20 cellular contexts compared by ENCODE assay signal in the genomic region with DNA sequence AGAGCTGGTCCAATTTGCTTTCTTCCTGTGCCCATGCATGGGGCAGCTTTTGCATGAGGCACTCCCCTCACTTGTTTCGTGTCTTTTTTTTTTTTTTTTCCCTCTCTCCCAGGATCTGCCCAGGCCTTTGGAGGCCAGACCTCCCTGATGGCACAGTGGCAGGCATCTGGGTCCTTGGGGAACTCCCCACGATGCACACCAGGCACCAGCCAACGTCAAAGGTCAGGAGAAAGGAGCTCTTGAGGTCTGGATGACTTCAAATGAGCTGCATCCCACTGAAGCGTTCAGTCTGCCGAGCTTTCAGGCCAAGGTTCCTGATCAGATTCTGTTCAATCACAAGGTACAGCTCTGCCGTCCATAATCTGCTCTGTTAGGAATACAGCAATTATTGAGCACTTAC.
"Had no signal": no experiment of that assay in that cellular context is flagged by ENCODE, and none has a peak within 500 bp of the region (broad histone marks: within the 10 kb centered on the region; RNA-seq: fewer than 3 reads in every experiment).

No MANE protein-coding gene starts in this region.

- H3K27ac Mint-ChIP-seq: naive thymus-derived CD8-positive, alpha-beta T cell; neural progenitor cell; type B pancreatic cell had no signal

- H3K27ac ChIP-seq: heart right ventricle, neural progenitor cell, ovary, suprapubic skin, thyroid gland, uterus had no signal

- DNase-seq: effector memory CD4-positive, alpha-beta T cell; heart right ventricle; hypothalamus; kidney glomerular epithelial cell; mammary epithelial cell; mucosa of descending colon; naive thymus-derived CD8-positive, alpha-beta T cell; nucleus accumbens; ovary; right cardiac atrium; small intestine; stimulated activated CD4-positive, alpha-beta T cell treated with anti-CD3 and anti-CD28 coated beads, Interleukin-12 subunit alpha, Interleukin-12 subunit beta, amount 100 ng/mL, for 4 hours; stimulated activated naive CD8-positive, alpha-beta T cell treated with anti-CD3 and anti-CD28 coated beads, Interleukin-15, Interleukin-2, amounts not matched to agents 100 U/mL and 50 U/mL, for 24 hours; thyroid gland; uterus had no signal

- H3K9ac ChIP-seq: neural progenitor cell had no signal

- H3K36me3 Mint-ChIP-seq: naive thymus-derived CD8-positive, alpha-beta T cell; neural progenitor cell; type B pancreatic cell had no signal

- H3K4me1 ChIP-seq: neural progenitor cell, suprapubic skin, thyroid gland, uterus had no signal

- H3K4me3 Mint-ChIP-seq: naive thymus-derived CD8-positive, alpha-beta T cell; neural progenitor cell; type B pancreatic cell had no signal

- H3K27me3 ChIP-seq: neural progenitor cell, ovary, thyroid gland, uterus had no signal

- H3K9me3 ChIP-seq: mucosa of descending colon, suprapubic skin, thyroid gland, uterus had no signal

- ATAC-seq: esophagus mucosa; heart right ventricle; left lobe of liver; mucosa of descending colon; naive thymus-derived CD8-positive, alpha-beta T cell; right cardiac atrium; stimulated activated naive CD8-positive, alpha-beta T cell treated with anti-CD3 and anti-CD28 coated beads, Interleukin-15, Interleukin-2, amounts not matched to agents 100 U/mL and 50 U/mL, for 24 hours had no signal

- H3K4me3 ChIP-seq: heart right ventricle, mucosa of descending colon, neural progenitor cell, ovary, suprapubic skin, thyroid gland, uterus had no signal

- H3K36me3 ChIP-seq: heart right ventricle, neural progenitor cell, ovary, suprapubic skin, thyroid gland, uterus had no signal

- H3K4me2 ChIP-seq: neural progenitor cell had no signal

- H3K9me3 Mint-ChIP-seq: naive thymus-derived CD8-positive, alpha-beta T cell had no signal

- H3K27me3 Mint-ChIP-seq: naive thymus-derived CD8-positive, alpha-beta T cell had no signal
